9 cellular contexts compared by ENCODE assay signal in genomic region chr17:80678621-80679020, GRCh38.
DNase-seq lines count a peak whose midpoint lies in the region; ATAC-seq, FAIRE-seq and TF ChIP-seq lines count a peak whose summit lies in the region.
"Had no signal": no experiment of that assay in that cellular context is flagged by ENCODE, and none has a peak within 500 bp of the region (broad histone marks: within the 10 kb centered on the region; RNA-seq: fewer than 3 reads in every experiment).

No MANE protein-coding gene starts in this region.

- H3K4me3 ChIP-seq in AG04450 (ENCODE audit: low read depth, low read length): no peak overlapping the region
- H3K4me3 ChIP-seq: PC-9 had no signal

- peak; percentile 21; the same call in 1 of the 2 replicates for TF ChIP-seq CTCF in AG04450 (IDR thresholded peaks at IDR 0.05; ENCODE audit: low read depth, low read length)

- DNase-seq in AG04450 (ENCODE audit: low read depth, low spot score): peak; percentile 46
- DNase-seq in HTR-8/SVneo (ENCODE audit: insufficient read length, low spot score): peak; percentile 64
- peak; percentile 17 for DNase-seq in activated T-helper 9 cell treated with anti-CD3 and anti-CD28 coated beads, Interleukin-2, amount 50 U/mL, for 16 hours (ENCODE audit: low read depth)
- peak; percentile 40 to 85 for DNase-seq in lung microvascular endothelial cell (ENCODE audit: low read depth in 2 of 2)
- DNase-seq in DMS 273 (lab: John Stamatoyannopoulos, UW; ENCODE audit: unreplicated experiment): no peak

- POLR2A ChIA-PET in AG04450 (lab: Yijun Ruan, JAX): no interaction called here

- CTCF ChIA-PET in AG04450 (lab: Charles Lee): no interaction called here

- peak overlapping the region; percentile 80 for H3K27ac ChIP-seq in AG04450 (ENCODE audit: low read depth, low read length)
- H3K27ac ChIP-seq: PC-9 had no signal

- no peaks in the 10 kb centered on the region for H3K27me3 ChIP-seq in AG04450 (ENCODE audit: control insufficient read depth, insufficient read depth, low read length)

- no peak for FAIRE-seq in HTR-8/SVneo (lab: Jason Lieb, UNC)

- ATAC-seq in GM21786 (IDR thresholded peaks at IDR 0.05; ENCODE audit: unreplicated experiment) (no peak), HG03139 (IDR thresholded peaks at IDR 0.05; ENCODE audit: unreplicated experiment) (no peak), HG03520 (IDR thresholded peaks at IDR 0.05; ENCODE audit: unreplicated experiment) (no peak)

- no peaks in the 10 kb centered on the region; the same call in 1 of the 2 replicates for H3K9me3 ChIP-seq in AG04450 (ENCODE audit: control insufficient read depth, insufficient read depth, low read length)
